ENCODE assay signal across 2 cellular contexts in the genomic region with DNA sequence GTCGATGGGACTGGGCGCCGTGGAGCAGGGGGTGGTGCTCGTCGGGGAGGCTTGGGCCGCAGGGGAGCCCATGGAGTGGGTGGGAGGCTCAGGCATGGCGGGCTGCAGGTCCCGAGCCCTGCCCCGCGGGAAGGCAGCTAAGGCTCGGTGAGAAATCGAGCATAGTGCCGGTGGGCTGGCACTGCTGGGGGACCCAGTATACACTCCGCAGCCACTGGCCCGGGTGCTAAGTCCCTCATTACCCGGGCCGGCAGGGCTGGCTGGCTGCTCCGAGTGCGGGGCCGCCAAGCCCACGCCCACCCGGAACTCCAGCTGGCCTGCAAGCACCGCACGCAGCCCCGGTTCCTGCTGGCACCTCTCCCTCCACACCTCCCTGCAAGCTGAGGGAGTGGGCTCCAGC. TPM values are rescaled to one million over a fixed set of nuclear protein-coding genes. Genes with fewer than 3 reads are reported as not detected.
"Had no signal": no experiment of that assay in that cellular context is flagged by ENCODE, and none has a peak within 500 bp of the region (broad histone marks: within the 10 kb centered on the region; RNA-seq: fewer than 3 reads in every experiment).

No MANE protein-coding gene starts in this region.

RNA-seq across cellular contexts. Expression of gene SLCO2A1, which starts 40.6 kb away (rescaled TPM):
- total RNA-seq: natural killer cell had no signal
- polyA plus RNA-seq: neural cell had no signal
